Comparison of ENCODE assay signal across 8 cellular contexts in genomic region chr4:74038161-74039064, GRCh38. TPM values are rescaled to one million over a fixed set of nuclear protein-coding genes. Genes with fewer than 3 reads are reported as not detected.
A peak's percentile ranks its signal among the peaks of the same experiment; 100 is the strongest.
DNase-seq lines count a peak whose midpoint lies in the region; ATAC-seq and TF ChIP-seq lines count a peak whose summit lies in the region.

Gene CXCL3 (minus strand): TSS chr4:74038689. CDS start chr4:74038611, 78 bp downstream.

- H3K9me3 Mint-ChIP-seq in GM23338: no peaks in the 10 kb centered on the region

- peaks cover 2% of the 10 kb centered on the region for H3K27me3 Mint-ChIP-seq in GM23338 (ENCODE audit: insufficient read depth, low read depth, poor library complexity)

- H3K9me2 ChIP-seq in GM23338 (ENCODE audit: insufficient read depth): no peaks in the 10 kb centered on the region

- DNase-seq in NCI-H524 (lab: John Stamatoyannopoulos, UW) (peak; percentile 6 to 27), NCI-H524 treated with DMSO at 0.1 percent for 48 hours (lab: John Stamatoyannopoulos, UW) (no peak), GM23338 (ENCODE audit: low spot score) (peak; percentile 87), NCI-H345 (lab: John Stamatoyannopoulos, UW) (peak; percentile 59), adipocyte (ENCODE audit: low read depth) (peak; percentile 85), cardiac septum (ENCODE audit: low spot score) (peak; percentile 86), occipital lobe (lab: John Stamatoyannopoulos, UW) (peak; percentile 47)

- intact Hi-C loops in cardiac septum (cut with DNase I): loop anchor here (10.0 kb wide), 1 partner anchor 314 kb away; no protein-coding TSS in a partner anchor

- no peaks in the 10 kb centered on the region for H3K79me2 ChIP-seq in GM23338 (replicated peaks; ENCODE audit: insufficient read depth)

- H4K20me1 ChIP-seq in GM23338 (replicated peaks; ENCODE audit: insufficient read depth): no peaks in the 10 kb centered on the region

- H3K36me3 ChIP-seq in GM23338 (ENCODE audit: insufficient read depth): no peaks in the 10 kb centered on the region
- no peaks in the 10 kb centered on the region for H3K36me3 ChIP-seq in adipocyte (ENCODE audit: control insufficient read depth, insufficient read depth, low read length, severe bottlenecking)

- peak within 1 kb of the TSS; percentile 77 for H3K4me2 ChIP-seq in GM23338

- H3K4me3 ChIP-seq in GM23338 (peak within 1 kb of the TSS; percentile 76), adipocyte (ENCODE audit: low read length) (peak within 1 kb of the TSS; percentile 96)

- peak within 1 kb of the TSS; percentile 89 for H2AFZ ChIP-seq in GM23338

- H3K4me3 Mint-ChIP-seq in GM23338: peak within 1 kb of the TSS; percentile 90

- H3K4me1 Mint-ChIP-seq in GM23338: peaks cover 47% of the 10 kb centered on the region

- H3K27me3 ChIP-seq in GM23338 (ENCODE audit: insufficient read depth) (no peaks in the 10 kb centered on the region), adipocyte (replicated peaks; ENCODE audit: control insufficient read depth, insufficient read depth, low read length) (no peaks in the 10 kb centered on the region)

- H3K9me3 ChIP-seq in adipocyte (ENCODE audit: control insufficient read depth, low read length): no peaks in the 10 kb centered on the region

- peak within 1 kb of the TSS; percentile 89 for H3K9ac ChIP-seq in adipocyte (ENCODE audit: low read length)

- ATAC-seq in GM23338: peak; percentile 87
- ATAC-seq in GM18520 (IDR thresholded peaks at IDR 0.05; ENCODE audit: unreplicated experiment): no peak

- no peak within 1 kb of the TSS for H3K27ac ChIP-seq in GM23338 (ENCODE audit: low read depth)

- H3K4me1 ChIP-seq in GM23338 (ENCODE audit: insufficient read depth) (peaks cover 32% of the 10 kb centered on the region), adipocyte (ENCODE audit: control insufficient read depth, insufficient read depth, low read length) (peaks cover 18% of the 10 kb centered on the region)

- peak; percentile 24 to 40; a peak in 3 of 4 replicates for TF ChIP-seq CTCF in GM23338 (conservative IDR thresholded peaks at IDR 0.05; ENCODE audit: low read depth in 2 of 2)

- H3K27ac Mint-ChIP-seq in GM23338: peak within 1 kb of the TSS; percentile 88

- H3K36me3 Mint-ChIP-seq in GM23338 (ENCODE audit: low read depth): no peaks in the 10 kb centered on the region; the same call in 1 of the 3 replicates

- no peaks in the 10 kb centered on the region for H3F3A ChIP-seq in GM23338 (replicated peaks; ENCODE audit: low read depth)

TF ChIP-seq in GM23338, 12 proteins besides CTCF, POLR2A, EP300 and RAD21:
- TF ChIP-seq POLR2AphosphoS5 (IDR thresholded peaks at IDR 0.05; ENCODE audit: low read depth) (peak; percentile 65), ZNF114 (CRISPR knock-in tag; IDR thresholded peaks at IDR 0.05) (no peak), ZNF462 (CRISPR knock-in tag; IDR thresholded peaks at IDR 0.05) (no peak), CREB1 (CRISPR knock-in tag; IDR thresholded peaks at IDR 0.05; ENCODE audit: low read depth) (no peak), STAT1 (IDR thresholded peaks at IDR 0.05; ENCODE audit: unreplicated experiment) (no peak), ZNF331 (CRISPR knock-in tag; IDR thresholded peaks at IDR 0.05; ENCODE audit: low read depth) (no peak)

RNA-seq across cellular contexts. Expression of gene CXCL3, which starts in this region (rescaled TPM):
- total RNA-seq in GM23338 (2014; rRNA removed; shearing (Covaris generic)): 3.6 and 8.3 TPM in 2 replicates
- polyA plus RNA-seq in GM23338 (2016; fragmentation: Nextera tagmentation; extraction: Ambion mirVana): 15.9 and 19.5 TPM in 2 replicates
- 0.43 TPM for total RNA-seq in cardiac septum
- 1.2 TPM for total RNA-seq in occipital lobe

Comparison
In these comparisons a context has a peak if more than half of its experiments do, and no peak if none do; other contexts are left out.
1. Peak in DNase-seq in cardiac septum; RNA of the gene not detected or under 1 TPM.